1 cellular context compared by ENCODE assay signal in genomic region chr19:39325778-39326680, GRCh38.
TF ChIP-seq lines count a peak whose summit lies in the region.

No MANE protein-coding gene starts in this region.

TF ChIP-seq in SK-N-SH, 30 proteins besides CTCF, POLR2A, EP300 and RAD21 (continued from another document):
- TF ChIP-seq, protein P1, sequence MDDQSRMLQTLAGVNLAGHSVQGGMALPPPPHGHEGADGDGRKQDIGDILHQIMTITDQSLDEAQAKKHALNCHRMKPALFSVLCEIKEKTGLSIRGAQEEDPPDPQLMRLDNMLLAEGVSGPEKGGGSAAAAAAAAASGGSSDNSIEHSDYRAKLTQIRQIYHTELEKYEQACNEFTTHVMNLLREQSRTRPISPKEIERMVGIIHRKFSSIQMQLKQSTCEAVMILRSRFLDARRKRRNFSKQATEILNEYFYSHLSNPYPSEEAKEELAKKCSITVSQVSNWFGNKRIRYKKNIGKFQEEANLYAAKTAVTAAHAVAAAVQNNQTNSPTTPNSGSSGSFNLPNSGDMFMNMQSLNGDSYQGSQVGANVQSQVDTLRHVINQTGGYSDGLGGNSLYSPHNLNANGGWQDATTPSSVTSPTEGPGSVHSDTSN (IDR thresholded peaks at IDR 0.05) = no peak
TF ChIP-seq in SK-N-SH: peak in this region for 0.
